Comparison of ENCODE assay signal across 1 cellular context in genomic region chr6:67879105-67879904, GRCh38.
TF ChIP-seq lines count a peak whose summit lies in the region.
"Not testable (repeated sequence)": the region's sequence is repeated elsewhere in the genome, so short reads cannot be mapped to it uniquely, and the experiment has no call there.

No MANE protein-coding gene starts in this region.

TF ChIP-seq in K562, 482 proteins besides CTCF, POLR2A, EP300 and RAD21 (continued from another document):
- TF ChIP-seq ELK3 (CRISPR knock-in tag; IDR thresholded peaks at IDR 0.05) (peak; percentile 92), TEAD1 (CRISPR knock-in tag; IDR thresholded peaks at IDR 0.05) (peak in 1 of 2 experiments; percentile 50; a peak in 1 of 4 replicates), NR2F6 (CRISPR knock-in tag; IDR thresholded peaks at IDR 0.05) (peak; percentile 91), ZNF586 (CRISPR knock-in tag; conservative IDR thresholded peaks at IDR 0.05) (peak; percentile 85), E4F1 (CRISPR knock-in tag; IDR thresholded peaks at IDR 0.05; ENCODE audit: borderline replicate concordance) (peak; percentile 85), KLF10 (CRISPR knock-in tag; IDR thresholded peaks at IDR 0.05) (peak; percentile 92), CGGBP1 (CRISPR knock-in tag; IDR thresholded peaks at IDR 0.05) (peak; percentile 50; the same call in 1 of the 2 replicates), THRB (CRISPR knock-in tag; conservative IDR thresholded peaks at IDR 0.05) (peak; percentile 97), ZNF280B (CRISPR knock-in tag; IDR thresholded peaks at IDR 0.05) (0 out of 2 replicates have a peak, but pooled peaks have one; percentile 5), MYNN (IDR thresholded peaks at IDR 0.05) (peak; percentile 88; the same call in 1 of the 2 replicates), ARNT (IDR thresholded peaks at IDR 0.05) (0 out of 4 replicates have a peak, but pooled peaks of 1 of the 2 experiments have one; percentile 53), DLX4 (CRISPR knock-in tag; IDR thresholded peaks at IDR 0.05) (peak; percentile 85), E2F3 (CRISPR knock-in tag; IDR thresholded peaks at IDR 0.05) (0 out of 2 replicates have a peak, but pooled peaks have one; percentile 56), SMAD1 (IDR thresholded peaks at IDR 0.05; ENCODE audit: low read depth, low read length, partially characterized antibody) (peak; percentile 63), ZNF696 (CRISPR knock-in tag; conservative IDR thresholded peaks at IDR 0.05) (peak; percentile 88), ZNF23 (CRISPR knock-in tag; IDR thresholded peaks at IDR 0.05) (peak; percentile 81; the same call in 1 of the 2 replicates), AFF1 (IDR thresholded peaks at IDR 0.05; ENCODE audit: low read depth in 1 of 2, partially characterized antibody in 2 of 2) (peak in 1 of 2 experiments; percentile 16), HEY1 (CRISPR knock-in tag; IDR thresholded peaks at IDR 0.05; ENCODE audit: borderline replicate concordance) (peak; percentile 97), HMG20A (CRISPR knock-in tag; conservative IDR thresholded peaks at IDR 0.05) (0 out of 2 replicates have a peak, but pooled peaks have one; percentile 61), ZNF592 (IDR thresholded peaks at IDR 0.05) (peak; percentile 30; the same call in 1 of the 2 replicates), HNRNPUL1 (IDR thresholded peaks at IDR 0.05; ENCODE audit: low read length) (peak; percentile 85; the same call in 1 of the 2 replicates), ZNF436 (CRISPR knock-in tag; IDR thresholded peaks at IDR 0.05) (peak; percentile 78), HOXB6 (CRISPR knock-in tag; IDR thresholded peaks at IDR 0.05; ENCODE audit: borderline replicate concordance) (peak; percentile 96), TFE3 (CRISPR knock-in tag; IDR thresholded peaks at IDR 0.05) (peak; percentile 58), POLR2B (IDR thresholded peaks at IDR 0.05; ENCODE audit: low read depth, partially characterized antibody) (peak; percentile 90)
- not testable (repeated sequence) for TF ChIP-seq MYNN (CRISPR knock-in tag; IDR thresholded peaks at IDR 0.05)
